17 cellular contexts compared by ENCODE assay signal in genomic region chr16:35506018-35506897, GRCh38.
DNase-seq lines count a peak whose midpoint lies in the region; ATAC-seq, FAIRE-seq and TF ChIP-seq lines count a peak whose summit lies in the region.
"Had no signal": no experiment of that assay in that cellular context is flagged by ENCODE, and none has a peak within 500 bp of the region (broad histone marks: within the 10 kb centered on the region; RNA-seq: fewer than 3 reads in every experiment).

No MANE protein-coding gene starts in this region.

- TF ChIP-seq RAD21 in A549 (conservative IDR thresholded peaks at IDR 0.05 in 1 of 2, IDR thresholded peaks at IDR 0.05 in 1 of 2): no peak

- TF ChIP-seq EP300 in A549 (IDR thresholded peaks at IDR 0.05): no peak

- DNase-seq in A549 (ENCODE audit: low read depth in 1 of 2, low spot score in 1 of 2) (peak; percentile 15 to 60), H4 (ENCODE audit: low spot score) (peak; percentile 84), NCI-H2227 treated with DMSO at 0.1 percent for 48 hours (lab: John Stamatoyannopoulos, UW) (peak; percentile 98), SK-N-DZ (ENCODE audit: low spot score) (peak; percentile 81), posterior vena cava (ENCODE audit: low spot score) (no peak), adrenal gland (no peak), tibial artery (no peak)
- DNase-seq: activated CD8-positive, alpha-beta memory T cell treated with anti-CD3 and anti-CD28 coated beads, Interleukin-2, amount 50 U/mL, for 48 hours; activated naive CD8-positive, alpha-beta T cell treated with anti-CD3 and anti-CD28 coated beads, Interleukin-2, amount 50 U/mL, for 24 hours; colonic mucosa; midbrain; MM.1S; T-helper 1 cell had no signal

- H3K27ac ChIP-seq in A549 (peak overlapping the region in 1 of 2 experiments; percentile 74; a peak in 2 of 6 replicates), adrenal gland (no peak overlapping the region), tibial artery (no peak overlapping the region)
- H3K27ac ChIP-seq: colonic mucosa had no signal

- H3K36me3 ChIP-seq in adrenal gland (replicated peaks in 1 of 2): no peaks in the 10 kb centered on the region
- no peaks in the 10 kb centered on the region for H3K36me3 ChIP-seq in tibial artery
- H3K36me3 ChIP-seq: colonic mucosa had no signal

- WGBS in A549 (ENCODE audit: missing lambda C conversion rate): 19% methylated on average over 34 of the region's 51 CpGs
- 48 to 64% (median 53%) methylated on average over 43 to 51 of the region's 51 CpGs for whole genome bisulfite sequencing in adrenal gland, 4 donors

- TF ChIP-seq CTCF in A549 (IDR thresholded peaks at IDR 0.05) (no peak), adrenal gland (IDR thresholded peaks at IDR 0.05) (no peak), tibial artery (IDR thresholded peaks at IDR 0.05) (no peak)

- TF ChIP-seq POLR2A in A549 (IDR thresholded peaks at IDR 0.05; ENCODE audit: low read length): no peak
- no peak for TF ChIP-seq POLR2A in adrenal gland (IDR thresholded peaks at IDR 0.05)

- H3K9me3 ChIP-seq in A549 (no peaks in the 10 kb centered on the region; the same call in 2 of the 3 replicates), adrenal gland (replicated peaks in 1 of 3) (no peaks in the 10 kb centered on the region), tibial artery (peaks cover 0 to 15% (median 6%) of the 10 kb centered on the region in 3 donors)
- H3K9me3 ChIP-seq: colonic mucosa had no signal

- H3K4me3 ChIP-seq in A549: peak overlapping the region; percentile 33
- no peak overlapping the region for H3K4me3 ChIP-seq in adrenal gland
- no peak overlapping the region for H3K4me3 ChIP-seq in tibial artery
- H3K4me3 ChIP-seq: colonic mucosa, GM12878 had no signal

- H3K4me2 ChIP-seq in A549: peak overlapping the region; percentile 37; the same call in 2 of the 3 replicates

- intact Hi-C loops in posterior vena cava (cut with DNase I) (no loop called here), adrenal gland (cut with DNase I) (no loop called here), tibial artery (cut with DNase I; ENCODE audit: low total_unique reads) (no loop called here)

- no peak for FAIRE-seq in A549 (lab: Jason Lieb, UNC)
- FAIRE-seq: endometrium, GM12878 had no signal

- CTCF ChIA-PET in A549 (lab: Yijun Ruan, JAX): no interaction called here

- H3K4me1 ChIP-seq in A549 (no peaks in the 10 kb centered on the region), adrenal gland (replicated peaks in 1 of 2) (no peaks in the 10 kb centered on the region), tibial artery (no peaks in the 10 kb centered on the region)
- H3K4me1 ChIP-seq: colonic mucosa had no signal

- POLR2A ChIA-PET in A549 (lab: Yijun Ruan, JAX): no interaction called here

- H3K27me3 ChIP-seq in adrenal gland (no peaks in the 10 kb centered on the region), tibial artery (no peaks in the 10 kb centered on the region)
- H3K27me3 ChIP-seq: colonic mucosa had no signal

- ATAC-seq in A549: peak; percentile 68 to 82
- ATAC-seq in activated CD4-positive, CD25-positive, alpha-beta regulatory T cell treated with anti-CD3 and anti-CD28 coated beads, Interleukin-2, amount 50 U/mL, for 24 hours: no peak
- ATAC-seq: activated naive CD8-positive, alpha-beta T cell treated with anti-CD3 and anti-CD28 coated beads, Interleukin-2, amount 50 U/mL, for 24 hours; GM12878; stimulated activated effector memory CD8-positive, alpha-beta T cell treated with anti-CD3 and anti-CD28 coated beads, Interleukin-12 subunit alpha, Interleukin-12 subunit beta, amount 100 ng/mL, for 72 hours had no signal

TF ChIP-seq in A549, 52 proteins besides CTCF, POLR2A, EP300 and RAD21:
- TF ChIP-seq RARB (CRISPR knock-in tag; IDR thresholded peaks at IDR 0.05): no peak

Comparison
In these comparisons a context has a peak if more than half of its experiments do, and no peak if none do; other contexts are left out.
1. ATAC-seq: peak in A549 (2 of 2); none in activated CD4-positive, CD25-positive, alpha-beta regulatory T cell treated with anti-CD3 and anti-CD28 coated beads, Interleukin-2, amount 50 U/mL, for 24 hours (0 of 2).
2. DNase-seq: peak in A549 (2 of 2), H4 (single experiment), NCI-H2227 treated with DMSO at 0.1 percent for 48 hours (single experiment) and SK-N-DZ (single experiment); none in posterior vena cava (single experiment), adrenal gland (0 of 7) and tibial artery (0 of 2).